ENCODE assay signal across 14 cellular contexts in the genomic region with DNA sequence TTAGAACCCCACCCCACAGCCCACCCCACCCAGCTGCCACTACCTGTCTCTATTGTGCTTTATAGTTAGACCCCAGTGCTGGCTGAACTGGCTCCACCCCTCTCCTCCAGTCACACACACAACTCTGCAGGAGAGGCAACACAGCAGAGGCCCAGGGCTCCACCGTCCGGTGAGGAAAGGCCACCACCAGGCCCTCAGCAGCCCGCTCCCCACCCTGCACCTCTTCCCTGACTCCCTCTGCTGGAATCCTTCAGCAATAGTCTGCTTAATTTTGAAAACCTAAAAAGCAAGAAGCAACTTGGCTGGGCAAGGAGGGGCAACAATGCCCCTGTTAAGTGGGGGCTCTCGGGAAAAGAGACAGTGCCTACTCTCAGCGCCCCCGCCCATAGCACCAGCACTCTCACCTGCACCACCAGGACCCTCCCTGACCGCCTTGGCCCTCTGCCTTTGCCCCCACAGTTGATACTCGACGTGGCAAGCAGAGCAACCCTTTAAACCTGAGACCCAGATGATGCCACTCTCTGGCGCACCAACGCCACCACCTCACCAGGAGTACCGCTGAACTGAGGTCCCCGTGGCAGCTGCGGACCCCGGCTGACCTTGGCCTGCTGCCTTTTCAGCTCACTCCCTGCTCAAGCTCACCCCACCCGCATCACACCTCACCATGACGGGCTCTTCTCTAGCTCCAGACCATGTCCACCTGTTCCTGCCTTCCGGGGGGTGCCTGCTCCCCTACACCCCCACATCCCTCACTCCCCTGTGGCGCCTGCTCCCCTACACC. TPM values are rescaled to one million over a fixed set of nuclear protein-coding genes. Genes with fewer than 3 reads are reported as not detected.
DNase-seq lines count a peak whose midpoint lies in the region; ATAC-seq and TF ChIP-seq lines count a peak whose summit lies in the region.
"Had no signal": no experiment of that assay in that cellular context is flagged by ENCODE, and none has a peak within 500 bp of the region (broad histone marks: within the 10 kb centered on the region; RNA-seq: fewer than 3 reads in every experiment).

No MANE protein-coding gene starts in this region.

- peaks cover 8% of the 10 kb centered on the region for H3K79me2 ChIP-seq in osteoblast (ENCODE audit: insufficient read depth, low read length)

- ATAC-seq in activated naive CD4-positive, alpha-beta T cell treated with anti-CD3 and anti-CD28 coated beads, Interleukin-2, amount 50 U/mL, for 72 hours, result no peak
- ATAC-seq in memory B cell (ENCODE audit: low read depth) (no peak), HG03439 (IDR thresholded peaks at IDR 0.05; ENCODE audit: unreplicated experiment) (no peak)
- ATAC-seq: activated T-cell treated with anti-CD3 and anti-CD28 coated beads, Interleukin-2, amount 50 U/mL, for 72 hours had no signal

- peaks cover 20 to 21% of the 10 kb centered on the region in 2 donors for H3K36me3 Mint-ChIP-seq in activated naive CD4-positive, alpha-beta T cell treated with anti-CD3 and anti-CD28 coated beads, Interleukin-2, amount 50 U/mL, for 72 hours
- peaks cover 45% of the 10 kb centered on the region for H3K36me3 Mint-ChIP-seq in memory B cell

- H2AFZ ChIP-seq in osteoblast (ENCODE audit: low read length), result no peak overlapping the region

- no peak for DNase-seq in activated naive CD4-positive, alpha-beta T cell treated with anti-CD3 and anti-CD28 coated beads, Interleukin-2, amount 50 U/mL, for 72 hours (ENCODE audit: low spot score in 2 of 2)
- no peak for DNase-seq in activated naive CD4-positive, alpha-beta T cell treated with Interleukin-2 at 50 U/mL for 16 hours
- DNase-seq in fibroblast of the conjunctiva (ENCODE audit: low read depth), result peak; percentile 53
- no peak for DNase-seq in memory B cell (ENCODE audit: low spot score in 2 of 2)
- no peak for DNase-seq in NCI-H187 treated with DMSO at 0.1 percent for 48 hours (lab: John Stamatoyannopoulos, UW)
- no peak for DNase-seq in NOMO-1 treated with DMSO at 0.1 percent for 48 hours (lab: John Stamatoyannopoulos, UW; ENCODE audit: unreplicated experiment)
- DNase-seq in osteoblast (ENCODE audit: insufficient read length, low spot score, missing footprints), result no peak
- DNase-seq: activated T-cell treated with anti-CD3 and anti-CD28 coated beads, Interleukin-2, amount 50 U/mL, for 72 hours; cerebellar nuclear complex; occipital lobe had no signal

- no peaks in the 10 kb centered on the region for H3K27me3 Mint-ChIP-seq in memory B cell

- peak overlapping the region; percentile 18 to 77 for H3K27ac Mint-ChIP-seq in activated naive CD4-positive, alpha-beta T cell treated with anti-CD3 and anti-CD28 coated beads, Interleukin-2, amount 50 U/mL, for 72 hours
- peak overlapping the region; percentile 20 for H3K27ac Mint-ChIP-seq in memory B cell
- H3K27ac Mint-ChIP-seq: activated T-cell treated with anti-CD3 and anti-CD28 coated beads, Interleukin-2, amount 50 U/mL, for 72 hours had no signal

- no peak for TF ChIP-seq CTCF in osteoblast (IDR thresholded peaks at IDR 0.05; ENCODE audit: extremely low read depth, low read depth, low read length)

- H3K36me3 ChIP-seq in osteoblast (ENCODE audit: insufficient read depth, low read length), result peaks cover 17% of the 10 kb centered on the region

- no peaks in the 10 kb centered on the region for H3K9me3 Mint-ChIP-seq in activated naive CD4-positive, alpha-beta T cell treated with anti-CD3 and anti-CD28 coated beads, Interleukin-2, amount 50 U/mL, for 72 hours
- peaks cover 8% of the 10 kb centered on the region for H3K9me3 Mint-ChIP-seq in memory B cell
- H3K9me3 Mint-ChIP-seq: activated T-cell treated with anti-CD3 and anti-CD28 coated beads, Interleukin-2, amount 50 U/mL, for 72 hours had no signal

- H3K27me3 ChIP-seq in osteoblast (ENCODE audit: insufficient read depth, low read length), result no peaks in the 10 kb centered on the region
- H3K27me3 ChIP-seq: suprapubic skin had no signal

- peaks cover 2% of the 10 kb centered on the region for H3K4me1 Mint-ChIP-seq in memory B cell

- no peaks in the 10 kb centered on the region for H3K9me3 ChIP-seq in osteoblast (ENCODE audit: low read depth, low read length)
- H3K9me3 ChIP-seq: suprapubic skin had no signal

- no peak overlapping the region for H3K4me2 ChIP-seq in osteoblast (ENCODE audit: insufficient read depth, low read length)

- no peaks in the 10 kb centered on the region for H3K4me1 ChIP-seq in osteoblast (ENCODE audit: insufficient read depth, low read length)
- H3K4me1 ChIP-seq: suprapubic skin had no signal

- no peak overlapping the region for H3K27ac ChIP-seq in osteoblast (ENCODE audit: low read depth, low read length)
- H3K27ac ChIP-seq: 22Rv1, suprapubic skin had no signal

- no peak overlapping the region for H3K4me3 ChIP-seq in osteoblast (ENCODE audit: insufficient read depth, low read length)
- H3K4me3 ChIP-seq: suprapubic skin had no signal

- peaks cover 14% of the 10 kb centered on the region for H4K20me1 ChIP-seq in osteoblast (ENCODE audit: insufficient read depth, low read length)

- no peak overlapping the region for H3K4me3 Mint-ChIP-seq in memory B cell
- H3K4me3 Mint-ChIP-seq: activated T-cell treated with anti-CD3 and anti-CD28 coated beads, Interleukin-2, amount 50 U/mL, for 72 hours had no signal

RNA-seq across cellular contexts. Expression of a gene that starts 45.7 kb away (rescaled TPM):
- 100 to 1,000 TPM; 131 to 152 TPM for total RNA-seq in activated naive CD4-positive, alpha-beta T cell treated with anti-CD3 and anti-CD28 coated beads, Interleukin-2, amount 50 U/mL, for 72 hours
- total RNA-seq in osteoblast, result 83.2 and 83.4 TPM in 2 replicates

RNA-seq across cellular contexts. Expression of a gene that starts 50.8 kb away (rescaled TPM):
- total RNA-seq in activated naive CD4-positive, alpha-beta T cell treated with anti-CD3 and anti-CD28 coated beads, Interleukin-2, amount 50 U/mL, for 72 hours, result not detected
- not detected in 2 replicates for total RNA-seq in osteoblast
- total RNA-seq: activated T-cell treated with anti-CD3 and anti-CD28 coated beads, Interleukin-2, amount 50 U/mL, for 72 hours; Daoy; occipital lobe; suprapubic skin had no signal
